1 cellular context compared by ENCODE assay signal in genomic region chr1:17438176-17438976, GRCh38.
TF ChIP-seq lines count a peak whose summit lies in the region.

No MANE protein-coding gene starts in this region.

TF ChIP-seq in HepG2, 621 proteins besides CTCF, POLR2A, EP300 and RAD21 (continued from another document and continues in another):
- TF ChIP-seq PATZ1 (CRISPR knock-in tag; IDR thresholded peaks at IDR 0.05) (peak; percentile 94), HNRNPK (IDR thresholded peaks at IDR 0.05; ENCODE audit: low read depth, low read length, poor library complexity, severe bottlenecking) (peak; percentile 30), E2F1 (CRISPR knock-in tag; IDR thresholded peaks at IDR 0.05) (no peak), TMF1 (CRISPR knock-in tag; IDR thresholded peaks at IDR 0.05; ENCODE audit: low read depth) (0 out of 2 replicates have a peak, but pooled peaks have one; percentile 69), YEATS2 (CRISPR knock-in tag; IDR thresholded peaks at IDR 0.05; ENCODE audit: borderline replicate concordance) (no peak), SYNCRIP (IDR thresholded peaks at IDR 0.05; ENCODE audit: insufficient read depth, low read depth, low read length) (no peak), KDM2A (CRISPR knock-in tag; IDR thresholded peaks at IDR 0.05; ENCODE audit: borderline replicate concordance, low read depth) (peak; percentile 66; the same call in 1 of the 2 replicates), SNAI1 (CRISPR knock-in tag; IDR thresholded peaks at IDR 0.05; ENCODE audit: borderline replicate concordance) (0 out of 2 replicates have a peak, but pooled peaks have one; percentile 45), MIER3 (CRISPR knock-in tag; IDR thresholded peaks at IDR 0.05; ENCODE audit: borderline replicate concordance) (no peak), KDM5A (IDR thresholded peaks at IDR 0.05; ENCODE audit: borderline replicate concordance, low read length) (no peak), ZNF143 (CRISPR knock-in tag; IDR thresholded peaks at IDR 0.05) (no peak), UBTF (CRISPR knock-in tag; IDR thresholded peaks at IDR 0.05) (peak; percentile 75; the same call in 1 of the 2 replicates), ZNF235 (CRISPR knock-in tag; IDR thresholded peaks at IDR 0.05; ENCODE audit: borderline replicate concordance) (0 out of 2 replicates have a peak, but pooled peaks have one; percentile 62), GPBP1L1 (CRISPR knock-in tag; IDR thresholded peaks at IDR 0.05) (no peak), ZFP36 (IDR thresholded peaks at IDR 0.05; ENCODE audit: borderline replicate concordance, low read depth, low read length, partially characterized antibody) (no peak), ATF7 (IDR thresholded peaks at IDR 0.05) (no peak), ATF7 (CRISPR knock-in tag; IDR thresholded peaks at IDR 0.05) (no peak), NCOA5 (CRISPR knock-in tag; IDR thresholded peaks at IDR 0.05) (no peak), MTA1 (CRISPR knock-in tag; IDR thresholded peaks at IDR 0.05; ENCODE audit: borderline replicate concordance) (0 out of 2 replicates have a peak, but pooled peaks have one; percentile 48), ZNF746 (CRISPR knock-in tag; IDR thresholded peaks at IDR 0.05) (peak; percentile 74), NR0B2 (CRISPR knock-in tag; IDR thresholded peaks at IDR 0.05) (peak; percentile 33; the same call in 1 of the 2 replicates), PREB (CRISPR knock-in tag; IDR thresholded peaks at IDR 0.05) (no peak), ARID2 (CRISPR knock-in tag; IDR thresholded peaks at IDR 0.05; ENCODE audit: borderline replicate concordance) (0 out of 2 replicates have a peak, but pooled peaks have one; percentile 27), ZNF30 (CRISPR knock-in tag; IDR thresholded peaks at IDR 0.05) (no peak), ZFY (CRISPR knock-in tag; IDR thresholded peaks at IDR 0.05) (peak; percentile 60; the same call in 1 of the 2 replicates), RELA (CRISPR knock-in tag; IDR thresholded peaks at IDR 0.05) (no peak), ZBTB34 (CRISPR knock-in tag; IDR thresholded peaks at IDR 0.05) (no peak), DRAP1 (CRISPR knock-in tag; IDR thresholded peaks at IDR 0.05) (peak; percentile 37; the same call in 1 of the 2 replicates), ZNF101 (CRISPR knock-in tag; IDR thresholded peaks at IDR 0.05; ENCODE audit: borderline replicate concordance, low read depth) (no peak), MXD4 (CRISPR knock-in tag; IDR thresholded peaks at IDR 0.05) (no peak), RBM22 (optimal IDR thresholded peaks at IDR 0.05; ENCODE audit: low read length) (no peak), ZBTB10 (CRISPR knock-in tag; IDR thresholded peaks at IDR 0.05; ENCODE audit: borderline replicate concordance) (no peak), ZFP82 (CRISPR knock-in tag; IDR thresholded peaks at IDR 0.05; ENCODE audit: borderline replicate concordance) (no peak), NFKBIZ (CRISPR knock-in tag; IDR thresholded peaks at IDR 0.05) (no peak), HNF4G (IDR thresholded peaks at IDR 0.05; ENCODE audit: borderline replicate concordance, low read depth, low read length) (no peak), HNF4G (CRISPR knock-in tag; IDR thresholded peaks at IDR 0.05; ENCODE audit: borderline replicate concordance, low read depth) (no peak), HOXA5 (CRISPR knock-in tag; IDR thresholded peaks at IDR 0.05) (no peak), ADNP (CRISPR knock-in tag; IDR thresholded peaks at IDR 0.05) (no peak), PPARG (CRISPR knock-in tag; conservative IDR thresholded peaks at IDR 0.05) (no peak), ARID4A (CRISPR knock-in tag; IDR thresholded peaks at IDR 0.05; ENCODE audit: borderline replicate concordance) (peak; percentile 60; the same call in 1 of the 2 replicates), ZNF7 (CRISPR knock-in tag; IDR thresholded peaks at IDR 0.05) (no peak), ZBTB38 (CRISPR knock-in tag; IDR thresholded peaks at IDR 0.05) (peak; percentile 44; the same call in 1 of the 2 replicates), ZNF230 (CRISPR knock-in tag; IDR thresholded peaks at IDR 0.05) (no peak), MAX (IDR thresholded peaks at IDR 0.05) (peak; percentile 20; the same call in 1 of the 2 replicates), ZNF652 (CRISPR knock-in tag; IDR thresholded peaks at IDR 0.05; ENCODE audit: borderline replicate concordance, low read depth) (no peak), ISX (CRISPR knock-in tag; conservative IDR thresholded peaks at IDR 0.05) (no peak)
